Comparison of ENCODE assay signal across 10 cellular contexts in the genomic region with DNA sequence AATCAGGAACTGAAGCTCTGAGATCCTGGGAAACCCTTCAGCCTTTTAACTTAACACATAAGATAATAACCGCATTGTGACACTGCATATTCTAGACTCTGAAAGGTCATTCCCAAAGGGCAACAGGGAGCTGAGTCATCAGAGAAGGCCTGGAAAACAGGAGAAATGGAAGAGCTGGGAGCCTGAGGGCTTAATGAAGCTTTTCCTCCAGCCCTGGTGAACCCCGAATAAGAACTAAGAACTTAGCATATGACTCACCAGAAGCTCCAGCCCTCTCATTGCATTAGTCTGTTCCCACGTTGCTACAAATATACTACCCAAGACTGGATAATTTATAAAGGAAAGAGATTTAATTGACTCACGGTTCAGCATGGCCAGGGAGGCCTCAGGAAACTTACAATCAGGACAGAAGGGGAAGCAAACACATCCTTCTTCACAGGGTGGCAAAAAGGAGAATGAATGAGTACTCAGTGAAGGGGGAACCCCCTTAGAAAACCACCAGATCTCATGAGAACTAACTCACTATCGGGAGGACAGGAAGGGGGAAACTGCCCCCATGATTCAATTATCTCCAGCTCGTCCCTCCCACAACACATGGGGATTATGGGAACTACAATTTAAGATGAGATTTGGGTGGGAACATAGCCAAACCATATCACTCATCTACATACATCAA.
A peak's percentile ranks its signal among the peaks of the same experiment; 100 is the strongest.
DNase-seq lines count a peak whose midpoint lies in the region; ATAC-seq, FAIRE-seq and TF ChIP-seq lines count a peak whose summit lies in the region.
"Had no signal": no experiment of that assay in that cellular context is flagged by ENCODE, and none has a peak within 500 bp of the region (broad histone marks: within the 10 kb centered on the region; RNA-seq: fewer than 3 reads in every experiment).

No MANE protein-coding gene starts in this region.

- no peaks in the 10 kb centered on the region for H3K9me3 Mint-ChIP-seq in T-helper 2 cell treated with Interferon-gamma antibody and Interleukin-4, amounts not matched to agents 5 μg/mL and 100 μg/mL, for 36 hours

- no peaks in the 10 kb centered on the region for H3K79me1 ChIP-seq in mesendoderm (ENCODE audit: low read length)

- no peak overlapping the region for H3K4me3 Mint-ChIP-seq in T-helper 2 cell treated with Interferon-gamma antibody and Interleukin-4, amounts not matched to agents 5 μg/mL and 100 μg/mL, for 36 hours

- peak; percentile 59 for FAIRE-seq in GM12891 (lab: Jason Lieb, UNC)

- H2BK120ac ChIP-seq in mesendoderm (ENCODE audit: low read depth, low read length): no peak overlapping the region

- H3K23ac ChIP-seq in mesendoderm (ENCODE audit: low read length): peak overlapping the region; percentile 45

- H3K4me1 ChIP-seq in adipocyte (ENCODE audit: control insufficient read depth, insufficient read depth, low read length) (no peaks in the 10 kb centered on the region), mesendoderm (ENCODE audit: control insufficient read depth, low read depth, low read length) (no peaks in the 10 kb centered on the region)

- H3K4me1 Mint-ChIP-seq in T-helper 2 cell treated with Interferon-gamma antibody and Interleukin-4, amounts not matched to agents 5 μg/mL and 100 μg/mL, for 36 hours (ENCODE audit: low read depth): no peaks in the 10 kb centered on the region

- H3K79me2 ChIP-seq in mesendoderm (ENCODE audit: control insufficient read depth, insufficient read depth, low read length): no peaks in the 10 kb centered on the region

- H3K18ac ChIP-seq in mesendoderm (ENCODE audit: low read length): no peak overlapping the region

- H3K27ac ChIP-seq in mesendoderm (ENCODE audit: low read depth, low read length): no peak overlapping the region

- H3K27ac Mint-ChIP-seq in T-helper 2 cell treated with Interferon-gamma antibody and Interleukin-4, amounts not matched to agents 5 μg/mL and 100 μg/mL, for 36 hours: no peak overlapping the region

- H2BK5ac ChIP-seq in mesendoderm (ENCODE audit: low read length): no peak overlapping the region

- no peak overlapping the region for H3K56ac ChIP-seq in mesendoderm (ENCODE audit: low read length)

- H3K9me3 ChIP-seq in adipocyte (ENCODE audit: control insufficient read depth, low read length): no peaks in the 10 kb centered on the region

- H3K4ac ChIP-seq in mesendoderm (ENCODE audit: low read depth, low read length): no peak overlapping the region

- H4K8ac ChIP-seq in mesendoderm (ENCODE audit: low read depth, low read length): no peak overlapping the region

- H2BK15ac ChIP-seq in mesendoderm (replicated peaks; ENCODE audit: low read depth): no peak overlapping the region

- H3K36me3 ChIP-seq in adipocyte (ENCODE audit: control insufficient read depth, insufficient read depth, low read length, severe bottlenecking) (no peaks in the 10 kb centered on the region), mesendoderm (ENCODE audit: control insufficient read depth, insufficient read depth, low read length) (no peaks in the 10 kb centered on the region)

- H3K27me3 ChIP-seq in adipocyte (replicated peaks; ENCODE audit: control insufficient read depth, insufficient read depth, low read length) (no peaks in the 10 kb centered on the region), mesendoderm (ENCODE audit: insufficient read depth, low read length, poor library complexity) (no peaks in the 10 kb centered on the region)

- H3K4me3 ChIP-seq in adipocyte (ENCODE audit: low read length) (no peak overlapping the region), mesendoderm (ENCODE audit: low read length) (no peak overlapping the region)

- H4K5ac ChIP-seq in mesendoderm (ENCODE audit: low read length): no peak overlapping the region

- H3K36me3 Mint-ChIP-seq in T-helper 2 cell treated with Interferon-gamma antibody and Interleukin-4, amounts not matched to agents 5 μg/mL and 100 μg/mL, for 36 hours (ENCODE audit: low read depth): no peaks in the 10 kb centered on the region

- H3K9ac ChIP-seq in adipocyte (ENCODE audit: low read length): no peak overlapping the region
- no peak overlapping the region for H3K9ac ChIP-seq in mesendoderm (ENCODE audit: low read length)

- WGBS in mesendoderm (ENCODE audit: extremely low coverage, insufficient coverage, low lambda C conversion rate): no CpG with 5 or more reads among the region's 6 CpGs

- H3K27me3 Mint-ChIP-seq in T-helper 2 cell treated with Interferon-gamma antibody and Interleukin-4, amounts not matched to agents 5 μg/mL and 100 μg/mL, for 36 hours (ENCODE audit: low read depth): no peaks in the 10 kb centered on the region

- H2AK5ac ChIP-seq in mesendoderm (ENCODE audit: low read length): no peak overlapping the region

- ATAC-seq in HG02885 (IDR thresholded peaks at IDR 0.05; ENCODE audit: poor library complexity, unreplicated experiment): peak; percentile 57

- H3K4me2 ChIP-seq in mesendoderm (ENCODE audit: low read length): no peak overlapping the region

- no peak for DNase-seq in GM12891 (ENCODE audit: insufficient read length, low spot score)
- peak; percentile 70 for DNase-seq in adipocyte (ENCODE audit: low read depth)
- peak; percentile 53 for DNase-seq in mesendoderm
- DNase-seq in NCI-H1694 treated with DMSO at 0.1 percent for 48 hours (lab: John Stamatoyannopoulos, UW): no peak
- DNase-seq in NCI-H187 treated with DMSO at 0.1 percent for 48 hours (lab: John Stamatoyannopoulos, UW): no peak
- no peak for DNase-seq in T-helper 2 cell treated with Interferon-gamma antibody and Interleukin-4, amounts not matched to agents 5 μg/mL and 100 μg/mL, for 36 hours (ENCODE audit: low spot score)
- no peak for DNase-seq in hippocampal formation (lab: John Stamatoyannopoulos, UW)
- DNase-seq: retina; stimulated activated naive CD4-positive, alpha-beta T cell had no signal

- no peak for TF ChIP-seq POLR2A in GM12891 (IDR thresholded peaks at IDR 0.05; ENCODE audit: low read depth, low read length)

TF ChIP-seq in GM12891, 5 proteins besides CTCF, POLR2A, EP300 and RAD21:
- 0 out of 2 replicates have a peak, but pooled peaks have one; percentile 62 for TF ChIP-seq TAF1 (IDR thresholded peaks at IDR 0.05; ENCODE audit: low read depth, low read length)
- no peak for TF ChIP-seq POLR2AphosphoS5 (IDR thresholded peaks at IDR 0.05; ENCODE audit: low read depth, low read length)
- TF ChIP-seq SPI1 (IDR thresholded peaks at IDR 0.05; ENCODE audit: low read depth, low read length): no peak; the same call in 1 of the 2 replicates

Comparison
In these comparisons a context has a peak if more than half of its experiments do, and no peak if none do; other contexts are left out.
1. DNase-seq: peak in adipocyte (single experiment) and mesendoderm (single experiment); none in GM12891 (single experiment), NCI-H1694 treated with DMSO at 0.1 percent for 48 hours (single experiment), NCI-H187 treated with DMSO at 0.1 percent for 48 hours (single experiment), T-helper 2 cell treated with Interferon-gamma antibody and Interleukin-4, amounts not matched to agents 5 μg/mL and 100 μg/mL, for 36 hours (single experiment) and hippocampal formation (0 of 2).